In genomic region chr2:16195681-16196070, GRCh38 we compare ENCODE assay signal across 28 cellular contexts.
"Had no signal": no experiment of that assay in that cellular context is flagged by ENCODE, and none has a peak within 500 bp of the region (broad histone marks: within the 10 kb centered on the region; RNA-seq: fewer than 3 reads in every experiment).

No MANE protein-coding gene starts in this region.

- H3K27ac ChIP-seq: colonic mucosa, epithelial cell of prostate, esophagus squamous epithelium, gastrocnemius medialis, heart right ventricle, left lung, lower lobe of right lung had no signal

- H3K4me1 Mint-ChIP-seq: endodermal cell, memory B cell had no signal

- H3K36me3 Mint-ChIP-seq: memory B cell, mesothelial cell of epicardium had no signal

- FAIRE-seq: endometrium, islet of Langerhans, keratinocyte had no signal

- DNase-seq: cerebellar nuclear complex; colonic mucosa; cortex of kidney; effector CD8-positive, alpha-beta T cell; effector memory CD8-positive, alpha-beta T cell; endodermal cell; erythroblast; esophagus squamous epithelium; foreskin fibroblast; gastrocnemius medialis; glutamatergic neuron; head of caudate nucleus; heart right ventricle; hippocampal formation; left cardiac atrium; left lung; left ventricle myocardium superior; lower lobe of right lung; mesendoderm; mucosa of descending colon had no signal

- H3K4me3 ChIP-seq: colonic mucosa, esophagus squamous epithelium, gastrocnemius medialis, heart right ventricle, left lung, lower lobe of right lung, mucosa of descending colon had no signal

- H3K36me3 ChIP-seq: colonic mucosa, esophagus squamous epithelium, gastrocnemius medialis, heart right ventricle, left lung, lower lobe of right lung had no signal

- ATAC-seq: effector memory CD8-positive, alpha-beta T cell; esophagus mucosa; gastrocnemius medialis; heart right ventricle; left cardiac atrium; left lung; left ventricle myocardium superior; lower lobe of right lung; mucosa of descending colon had no signal

- H3K4me3 Mint-ChIP-seq: dendritic cell treated with granulocyte-macrophage colony-stimulating factor and Interleukin-4, amounts not matched to agents 40 ng/mL and 50 ng/mL, for 4 days; effector memory CD8-positive, alpha-beta T cell; endodermal cell; memory B cell; mesothelial cell of epicardium had no signal

- H3K27me3 ChIP-seq: colonic mucosa, esophagus squamous epithelium, gastrocnemius medialis, heart right ventricle, left lung had no signal

- H3K27ac Mint-ChIP-seq: dendritic cell treated with granulocyte-macrophage colony-stimulating factor and Interleukin-4, amounts not matched to agents 40 ng/mL and 50 ng/mL, for 4 days; effector memory CD8-positive, alpha-beta T cell; endodermal cell; memory B cell; mesothelial cell of epicardium had no signal

- H3K9me3 Mint-ChIP-seq: dendritic cell treated with granulocyte-macrophage colony-stimulating factor and Interleukin-4, amounts not matched to agents 40 ng/mL and 50 ng/mL, for 4 days; endodermal cell; memory B cell; mesothelial cell of epicardium had no signal

- H3K9me3 ChIP-seq: colonic mucosa, esophagus squamous epithelium, gastrocnemius medialis, left lung, lower lobe of right lung, mucosa of descending colon had no signal

- H3K4me1 ChIP-seq: colonic mucosa, esophagus squamous epithelium, gastrocnemius medialis, heart right ventricle, left lung, lower lobe of right lung had no signal

- H3K27me3 Mint-ChIP-seq: dendritic cell treated with granulocyte-macrophage colony-stimulating factor and Interleukin-4, amounts not matched to agents 40 ng/mL and 50 ng/mL, for 4 days; effector memory CD8-positive, alpha-beta T cell; memory B cell had no signal
